In genomic region chr1:37553927-37554808, GRCh38 we compare ENCODE assay signal across 8 cellular contexts. TPM values are rescaled to one million over a fixed set of nuclear protein-coding genes. Genes with fewer than 3 reads are reported as not detected.
DNase-seq lines count a peak whose midpoint lies in the region; ATAC-seq and TF ChIP-seq lines count a peak whose summit lies in the region.

SNIP1 (minus strand) TSS chr1:37554293; CDS start chr1:37554229, 64 bp downstream.

- no peak for TF ChIP-seq CTCF in A673 (conservative IDR thresholded peaks at IDR 0.05; ENCODE audit: low read depth, low read length)

- CTCF ChIA-PET in A673 (lab: Charles Lee) = no interaction called here

- H3K4me1 Mint-ChIP-seq in central memory CD8-positive, alpha-beta T cell = peaks cover 42% of the 10 kb centered on the region

- intact Hi-C loops in A673 (cut with micrococcal nuclease; ENCODE audit: unreplicated experiment) = no loop called here

- POLR2A ChIA-PET in A673 (lab: Charles Lee; ENCODE audit: low non-redundant PET) = interaction anchor here (0.7 kb wide), 1 partner anchor 995 kb away, joined by 5 read pairs; no protein-coding TSS in a partner anchor

- H3K27ac ChIP-seq in A673 (ENCODE audit: low read depth, low read length, poor library complexity, severe bottlenecking) = peak within 1 kb of the TSS; percentile 88

- H3K27ac Mint-ChIP-seq in central memory CD8-positive, alpha-beta T cell (ENCODE audit: low read depth) = peak within 1 kb of the TSS; percentile 94

- peaks cover 6% of the 10 kb centered on the region for H3K9me3 ChIP-seq in A673 (ENCODE audit: low read depth, low read length, poor library complexity, severe bottlenecking)

- peak; percentile 97 for DNase-seq in A673 (ENCODE audit: low spot score)
- DNase-seq in NCI-H460 (ENCODE audit: extremely low read depth, low read depth) = peak; percentile 88
- DNase-seq in central memory CD8-positive, alpha-beta T cell (ENCODE audit: low spot score in 2 of 2) = peak; percentile 80 to 87
- DNase-seq in islet precursor cell = peak; percentile 96
- DNase-seq in stimulated activated CD4-positive, alpha-beta T cell treated with anti-CD3 and anti-CD28 coated beads, Interleukin-12 subunit alpha, Interleukin-12 subunit beta, amount 100 ng/mL, for 4 hours = peak; percentile 78

- H3K27me3 ChIP-seq in A673 (replicated peaks; ENCODE audit: insufficient read depth, low read depth, low read length, poor library complexity) = no peaks in the 10 kb centered on the region

- H3K9me3 Mint-ChIP-seq in central memory CD8-positive, alpha-beta T cell = no peaks in the 10 kb centered on the region

- peak; percentile 83 for ATAC-seq in GM18907 (IDR thresholded peaks at IDR 0.05; ENCODE audit: unreplicated experiment)
- peak; percentile 92 for ATAC-seq in HG03354 (IDR thresholded peaks at IDR 0.05; ENCODE audit: poor library complexity, severe bottlenecking, unreplicated experiment)
- ATAC-seq in activated CD4-positive, CD25-positive, alpha-beta regulatory T cell treated with anti-CD3 and anti-CD28 coated beads, Interleukin-2, amount 50 U/mL, for 24 hours = peak; percentile 97 to 99
- peak; percentile 99 for ATAC-seq in central memory CD8-positive, alpha-beta T cell (replicated peaks; ENCODE audit: extremely low read depth, poor library complexity, severe bottlenecking)

- peaks cover 9% of the 10 kb centered on the region for H3K4me1 ChIP-seq in A673 (ENCODE audit: insufficient read depth, low read length, poor library complexity, severe bottlenecking)

- peaks cover 11% of the 10 kb centered on the region for H3K36me3 ChIP-seq in A673 (ENCODE audit: insufficient read depth, low read length, poor library complexity, severe bottlenecking)

- H3K4me3 ChIP-seq in A673 (ENCODE audit: low read depth, low read length, poor library complexity, severe bottlenecking) = peak within 1 kb of the TSS; percentile 94

- no TSS peak for BruUV-seq in A673 (replicated peaks; lab: Mats Ljungman, UMichigan)

- peak within 1 kb of the TSS; percentile 96 for H3K4me3 Mint-ChIP-seq in central memory CD8-positive, alpha-beta T cell

- H3K36me3 Mint-ChIP-seq in central memory CD8-positive, alpha-beta T cell (ENCODE audit: insufficient read depth) = peaks cover 32% of the 10 kb centered on the region

- H3K27me3 Mint-ChIP-seq in central memory CD8-positive, alpha-beta T cell = no peaks in the 10 kb centered on the region

RNA-seq across cellular contexts. Expression of gene SNIP1, which starts in this region (rescaled TPM):
- 18.1 and 18.3 TPM in 2 replicates for total RNA-seq in A673 (2021)
- total RNA-seq in NCI-H460 (2014; rRNA removed; shearing (Covaris generic)) = 8.6 and 9.1 TPM in 2 replicates
- 4.1 and 6.5 TPM in 2 replicates for polyA plus RNA-seq in NCI-H460 (2014; cell fraction: nucleus; rRNA removed)

Comparison
In these comparisons a context has a peak if more than half of its experiments do, and no peak if none do; other contexts are left out.
1. Peak in every context shown above with its lines: DNase-seq, ATAC-seq, H3K4me3 ChIP-seq and H3K27ac ChIP-seq.